2 cellular contexts compared by ENCODE assay signal in genomic region chr9:87108639-87109038, GRCh38.
TF ChIP-seq lines count a peak whose summit lies in the region.

No MANE protein-coding gene starts in this region.

TF ChIP-seq in SK-N-SH, 30 proteins besides CTCF, POLR2A, EP300 and RAD21 (continued from another document):
- TF ChIP-seq MAX (IDR thresholded peaks at IDR 0.05; ENCODE audit: low read depth) (no peak), NFIC (IDR thresholded peaks at IDR 0.05; ENCODE audit: borderline replicate concordance) (0 out of 2 replicates have a peak, but pooled peaks have one; percentile 5), RXRA (IDR thresholded peaks at IDR 0.05; ENCODE audit: borderline replicate concordance, low read depth) (no peak), FOXJ3 (CRISPR knock-in tag; IDR thresholded peaks at IDR 0.05) (no peak), TEAD4 (IDR thresholded peaks at IDR 0.05; ENCODE audit: borderline replicate concordance, insufficient read depth) (no peak), TCF12 (IDR thresholded peaks at IDR 0.05) (no peak)

TF ChIP-seq in SK-N-SH treated with all-trans-retinoic acid at 6 μM for 48 hours, 23 proteins besides CTCF, POLR2A, EP300 and RAD21 (continued from another document):
- no peak for TF ChIP-seq TSHZ2 (CRISPR knock-in tag; IDR thresholded peaks at IDR 0.05)
